ENCODE assay signal across 16 cellular contexts in the genomic region with DNA sequence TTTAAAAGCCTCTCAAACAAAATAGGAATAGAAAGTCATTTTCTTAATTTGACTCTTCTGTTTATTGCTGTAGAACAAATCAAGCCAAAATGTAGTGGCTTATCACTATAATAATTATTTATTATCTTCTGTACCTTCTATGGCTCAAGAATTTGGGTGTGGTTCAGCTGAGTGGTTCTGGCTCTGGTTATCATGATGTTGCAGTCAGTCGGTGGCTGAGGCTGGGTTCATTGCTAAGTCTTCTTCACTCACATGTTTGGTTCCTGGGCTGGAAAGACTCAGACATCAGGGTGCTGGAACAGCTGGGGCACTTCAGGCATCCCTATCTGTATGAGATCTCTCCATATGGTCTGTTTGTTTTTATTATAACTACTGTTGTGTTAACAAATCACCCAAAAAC.
"Had no signal": no experiment of that assay in that cellular context is flagged by ENCODE, and none has a peak within 500 bp of the region (broad histone marks: within the 10 kb centered on the region; RNA-seq: fewer than 3 reads in every experiment).

No MANE protein-coding gene starts in this region.

- H3K27ac Mint-ChIP-seq: activated CD4-positive, alpha-beta T cell treated with anti-CD3 and anti-CD28 coated beads, Interleukin-2, amount 10 ng/mL, durations not matched to agents 24 days and 14 days; activated naive CD8-positive, alpha-beta T cell; activated T-cell treated with anti-CD3 and anti-CD28 coated beads, Interleukin-2, amount 50 U/mL, for 72 hours; stimulated activated memory B cell treated with anti-CD40 and anti-IgM and Interleukin-4, amounts not matched to agents 10 μg/mL and 1 μg/mL and 100 μg/mL, for 72 hours had no signal

- H3K9me3 Mint-ChIP-seq: activated T-cell treated with anti-CD3 and anti-CD28 coated beads, Interleukin-2, amount 50 U/mL, for 72 hours; central memory CD8-positive, alpha-beta T cell; naive B cell; stimulated activated memory B cell treated with anti-CD40 and anti-IgM and Interleukin-4, amounts not matched to agents 10 μg/mL and 1 μg/mL and 100 μg/mL, for 72 hours had no signal

- H3K4me1 Mint-ChIP-seq: stimulated activated memory B cell treated with anti-CD40 and anti-IgM and Interleukin-4, amounts not matched to agents 10 μg/mL and 1 μg/mL and 100 μg/mL, for 72 hours had no signal

- ATAC-seq: activated T-cell treated with anti-CD3 and anti-CD28 coated beads, Interleukin-2, amount 50 U/mL, for 72 hours; left cardiac atrium; pancreas; stimulated activated memory B cell treated with anti-CD40 and anti-IgM and Interleukin-4, amounts not matched to agents 10 μg/mL and 1 μg/mL and 100 μg/mL, for 72 hours had no signal

- DNase-seq: activated CD4-positive, alpha-beta T cell treated with anti-CD3 and anti-CD28 coated beads, Interleukin-2, amount 10 ng/mL, durations not matched to agents 24 days and 14 days; activated CD4-positive, CD25-positive, alpha-beta regulatory T cell; activated CD8-positive, alpha-beta memory T cell treated with anti-CD3 and anti-CD28 coated beads, Interleukin-2, amount 50 U/mL, for 48 hours; activated gamma-delta T cell; activated T-cell treated with anti-CD3 and anti-CD28 coated beads, Interleukin-2, amount 50 U/mL, for 72 hours; brain microvascular endothelial cell; cortex of kidney; effector CD8-positive, alpha-beta T cell; left cardiac atrium; naive B cell; pancreas; T-helper 1 cell; tibial artery had no signal

- H3K4me3 Mint-ChIP-seq: activated CD4-positive, alpha-beta T cell treated with anti-CD3 and anti-CD28 coated beads, Interleukin-2, amount 10 ng/mL, durations not matched to agents 24 days and 14 days; activated naive CD8-positive, alpha-beta T cell; activated T-cell treated with anti-CD3 and anti-CD28 coated beads, Interleukin-2, amount 50 U/mL, for 72 hours; central memory CD8-positive, alpha-beta T cell; naive B cell; stimulated activated memory B cell treated with anti-CD40 and anti-IgM and Interleukin-4, amounts not matched to agents 10 μg/mL and 1 μg/mL and 100 μg/mL, for 72 hours had no signal

- H3K27me3 Mint-ChIP-seq: activated CD4-positive, alpha-beta T cell treated with anti-CD3 and anti-CD28 coated beads, Interleukin-2, amount 10 ng/mL, durations not matched to agents 24 days and 14 days; central memory CD8-positive, alpha-beta T cell; stimulated activated memory B cell treated with anti-CD40 and anti-IgM and Interleukin-4, amounts not matched to agents 10 μg/mL and 1 μg/mL and 100 μg/mL, for 72 hours had no signal

- H3K4me3 ChIP-seq: pancreas, tibial artery had no signal
